In genomic region chr11:355581-356458, GRCh38 we compare ENCODE assay signal across 8 cellular contexts. TPM values are rescaled to one million over a fixed set of nuclear protein-coding genes. Genes with fewer than 3 reads are reported as not detected.
DNase-seq lines count a peak whose midpoint lies in the region; ATAC-seq and TF ChIP-seq lines count a peak whose summit lies in the region.

No MANE protein-coding gene starts in this region.

- TF ChIP-seq CTCF in Calu3 (IDR thresholded peaks at IDR 0.05; ENCODE audit: unreplicated experiment) (no peak), HFFc6 (IDR thresholded peaks at IDR 0.05) (no peak), mucosa of descending colon (IDR thresholded peaks at IDR 0.05) (no peak)

- intact Hi-C loops in Calu3 (cut with micrococcal nuclease; ENCODE audit: unreplicated experiment) (loop anchor here (5.0 to 10.0 kb wide), 2 partner anchors 51 to 161 kb away; partner anchors contain the start of gene IFITM2), mucosa of descending colon (cut with DNase I, micrococcal nuclease) (no loop called here)

- peaks cover 28% of the 10 kb centered on the region for H3K4me1 ChIP-seq in mucosa of descending colon (ENCODE audit: low read depth)

- H3K4me3 Mint-ChIP-seq in Calu3 (ENCODE audit: low read depth, unreplicated experiment) (peak overlapping the region; percentile 12), HFFc6 (peak overlapping the region; percentile 55)

- H3K36me3 ChIP-seq in mucosa of descending colon (ENCODE audit: low read depth), result no peaks in the 10 kb centered on the region

- H3K9me3 ChIP-seq in mucosa of descending colon, result peaks cover 4% of the 10 kb centered on the region

- H3K27ac Mint-ChIP-seq in Calu3 (ENCODE audit: unreplicated experiment) (no peak overlapping the region), HFFc6 (peak overlapping the region; percentile 89)

- peak overlapping the region; percentile 17 for H3K4me3 ChIP-seq in mucosa of descending colon

- no peaks in the 10 kb centered on the region for H3K9me3 Mint-ChIP-seq in Calu3 (ENCODE audit: low read depth, unreplicated experiment)
- H3K9me3 Mint-ChIP-seq in HFFc6, result no peaks in the 10 kb centered on the region

- peak; percentile 84 for DNase-seq in Calu3
- peak; percentile 87 for DNase-seq in HFFc6
- DNase-seq in NCI-H748 treated with DMSO at 0.1 percent for 48 hours (lab: John Stamatoyannopoulos, UW), result peak; percentile 30
- peak; percentile 80 for DNase-seq in activated T-cell treated with anti-CD3 and anti-CD28 coated beads for 4 hours
- DNase-seq in epidermal melanocyte (ENCODE audit: insufficient read length, low spot score), result peak; percentile 94
- DNase-seq in mucosa of descending colon, result peak; percentile 92 to 96 (median 95)
- peak; percentile 75 to 79 for DNase-seq in stimulated activated CD8-positive, alpha-beta memory T cell treated with anti-CD3 and anti-CD28 coated beads, Interleukin-2, amount 100 ng/mL, for 48 hours (ENCODE audit: low read depth in 2 of 2)

- ATAC-seq in mucosa of descending colon (peak; percentile 95), GM19328 (IDR thresholded peaks at IDR 0.05; ENCODE audit: unreplicated experiment) (no peak)

- H3K27me3 Mint-ChIP-seq in Calu3 (ENCODE audit: unreplicated experiment), result peaks cover 21% of the 10 kb centered on the region
- H3K27me3 Mint-ChIP-seq in HFFc6 (ENCODE audit: insufficient read depth), result peaks cover 5% of the 10 kb centered on the region; the same call in 1 of the 2 replicates

- H3K36me3 Mint-ChIP-seq in Calu3 (ENCODE audit: insufficient read depth, unreplicated experiment) (no peaks in the 10 kb centered on the region), HFFc6 (ENCODE audit: low read depth) (no peaks in the 10 kb centered on the region)

- H3K4me1 Mint-ChIP-seq in Calu3 (ENCODE audit: low read depth, unreplicated experiment), result peaks cover 20% of the 10 kb centered on the region
- peaks cover 31% of the 10 kb centered on the region for H3K4me1 Mint-ChIP-seq in HFFc6 (ENCODE audit: low read depth)

- TSS peak; percentile 98 for BruUV-seq in Calu3 (replicated peaks; lab: Mats Ljungman, UMichigan)

- CTCF ChIA-PET in Calu3 (lab: Charles Lee), result interaction anchor here (0.6 to 0.8 kb wide), 6 partner anchors 43 to 199 kb away, joined by 3 to 8 read pairs (median 5); no protein-coding TSS in a partner anchor

RNA-seq across cellular contexts. Expression of gene B4GALNT4, which starts 13.5 kb away (rescaled TPM):
- total RNA-seq in Calu3 (2022) (1.9 and 4.6 TPM in 2 replicates), mucosa of descending colon (10 to 100 TPM in 1 of 3 donors, 1 to 10 TPM in 2; 2.1 to 11.8 (median 2.2) TPM)
- 10 to 100 TPM in 1 of 6 experiments, 1 to 10 TPM in 5; 6.4 to 12.1 (median 8.4) TPM for total RNA-seq in HFFc6 (2021; fragmentation: NEBNext Ultra II Directional; extraction: Animal tissue kit (Norgen Biotek cat#: 25700))

RNA-seq across cellular contexts. Expression of gene IFITM3, which starts 35.2 kb away (rescaled TPM):
- total RNA-seq in Calu3 (2022) (264 and 492 TPM in 2 replicates), mucosa of descending colon (100 to 1,000 TPM in 2 of 3 donors, 10 to 100 TPM in 1; 76.1 to 410 (median 353) TPM)
- total RNA-seq in HFFc6 (2021; fragmentation: NEBNext Ultra II Directional; extraction: Animal tissue kit (Norgen Biotek cat#: 25700)), result 100 to 1,000 TPM; 399 to 531 (median 452) TPM

RNA-seq across cellular contexts. Expression of gene PKP3, which starts 38.2 kb away (rescaled TPM):
- total RNA-seq in Calu3 (2022) (128 and 154 TPM in 2 replicates), mucosa of descending colon (100 to 1,000 TPM in 2 of 3 donors, 10 to 100 TPM in 1; 73.3 to 174 (median 143) TPM)
- 1 to 10 TPM; 2.5 to 3.3 (median 2.9) TPM for total RNA-seq in HFFc6 (2021; fragmentation: NEBNext Ultra II Directional; extraction: Animal tissue kit (Norgen Biotek cat#: 25700))

RNA-seq across cellular contexts. Expression of gene IFITM1, which starts 42.0 kb away (rescaled TPM):
- total RNA-seq in Calu3 (2022), result 45.6 and 179 TPM in 2 replicates
- 10 to 100 TPM; 23.5 to 36.1 (median 30.0) TPM for total RNA-seq in HFFc6 (2021; fragmentation: NEBNext Ultra II Directional; extraction: Animal tissue kit (Norgen Biotek cat#: 25700))
- total RNA-seq in mucosa of descending colon, result 100 to 1,000 TPM in 1 of 3 donors, 10 to 100 TPM in 2; 80.2 to 182 (median 87.3) TPM

RNA-seq across cellular contexts. Expression of gene IFITM2, which starts 48.2 kb away (rescaled TPM):
- total RNA-seq in Calu3 (2022) (29.1 and 117 TPM in 2 replicates), mucosa of descending colon (100 to 1,000 TPM in 2 of 3 donors, 10 to 100 TPM in 1; 57.2 to 254 (median 111) TPM)
- total RNA-seq in HFFc6 (2021; fragmentation: NEBNext Ultra II Directional; extraction: Animal tissue kit (Norgen Biotek cat#: 25700)), result 100 to 1,000 TPM; 257 to 325 (median 291) TPM

Comparison
In these comparisons a context has a peak if more than half of its experiments do, and no peak if none do; other contexts are left out.
1. DNase-seq: peak in every context shown above with its lines; median percentile 95 in mucosa of descending colon; 94 in epidermal melanocyte; 87 in HFFc6; 84 in Calu3; 80 in activated T-cell treated with anti-CD3 and anti-CD28 coated beads for 4 hours; 77 in stimulated activated CD8-positive, alpha-beta memory T cell treated with anti-CD3 and anti-CD28 coated beads, Interleukin-2, amount 100 ng/mL, for 48 hours; 30 in NCI-H748 treated with DMSO at 0.1 percent for 48 hours.
2. RNA of gene PKP3, which starts 38.2 kb away (total RNA-seq): 73.3 to 174 TPM in mucosa of descending colon and 128 to 154 TPM in Calu3; 2.5 to 3.3 TPM in HFFc6; every median in the first group is over 10 times any median in the second.